In genomic region chr4:95528388-95528787, GRCh38 we compare ENCODE assay signal across 21 cellular contexts. TPM values are rescaled to one million over a fixed set of nuclear protein-coding genes. Genes with fewer than 3 reads are reported as not detected.
DNase-seq lines count a peak whose midpoint lies in the region; ATAC-seq and TF ChIP-seq lines count a peak whose summit lies in the region.
"Had no signal": no experiment of that assay in that cellular context is flagged by ENCODE, and none has a peak within 500 bp of the region (broad histone marks: within the 10 kb centered on the region; RNA-seq: fewer than 3 reads in every experiment).

No MANE protein-coding gene starts in this region.

- H2BK15ac ChIP-seq in IMR-90 (ENCODE audit: low read depth, low read length) = no peak overlapping the region

- H4K5ac ChIP-seq in IMR-90 (ENCODE audit: low read depth, low read length) = no peak overlapping the region

- no peaks in the 10 kb centered on the region for H3K79me1 ChIP-seq in IMR-90 (ENCODE audit: low read depth in 1 of 2, low read length in 2 of 2)
- H3K79me1 ChIP-seq in trophoblast cell (ENCODE audit: low read length) = peaks cover 9% of the 10 kb centered on the region

- H3K4me3 ChIP-seq in IMR-90 (ENCODE audit: insufficient read depth, low read depth, low read length) = no peak overlapping the region
- H3K4me3 ChIP-seq in heart left ventricle = no peak overlapping the region
- no peak overlapping the region for H3K4me3 ChIP-seq in trophoblast cell (ENCODE audit: low read depth, low read length)
- H3K4me3 ChIP-seq: HAP-1, K562, psoas muscle had no signal

- no peak overlapping the region for H2AK5ac ChIP-seq in IMR-90 (ENCODE audit: low read depth, low read length)
- H2AK5ac ChIP-seq in trophoblast cell (ENCODE audit: low read length) = no peak overlapping the region

- H3K9me1 ChIP-seq in IMR-90 (ENCODE audit: insufficient read depth, low read length) = no peaks in the 10 kb centered on the region

- H4K8ac ChIP-seq in IMR-90 (ENCODE audit: low read depth in 2 of 2, low read length in 2 of 2) (no peak overlapping the region), trophoblast cell (ENCODE audit: low read depth, low read length) (no peak overlapping the region)

- no peak overlapping the region for H3K23ac ChIP-seq in IMR-90 (ENCODE audit: low read depth, low read length)
- no peak overlapping the region for H3K23ac ChIP-seq in trophoblast cell (ENCODE audit: low read length)

- H3K27ac ChIP-seq in IMR-90 (ENCODE audit: insufficient read depth, low read length) = no peak overlapping the region
- H3K27ac ChIP-seq in heart left ventricle = no peak overlapping the region
- H3K27ac ChIP-seq in trophoblast cell (ENCODE audit: low read depth, low read length) = peak overlapping the region; percentile 77
- H3K27ac ChIP-seq: C4-2B, psoas muscle had no signal

- H3K27me3 ChIP-seq in IMR-90 (ENCODE audit: control insufficient read depth, insufficient read depth, low read length) (no peaks in the 10 kb centered on the region), heart left ventricle (no peaks in the 10 kb centered on the region), trophoblast cell (ENCODE audit: insufficient read depth, low read length) (no peaks in the 10 kb centered on the region)

- H4K20me1 ChIP-seq in IMR-90 (ENCODE audit: insufficient read depth, low read length) = no peaks in the 10 kb centered on the region

- ATAC-seq in IMR-90 (ENCODE audit: low read depth) = peak; percentile 44; the same call in 1 of the 2 replicates
- peak; percentile 51 to 78 (median 65) for ATAC-seq in heart left ventricle
- ATAC-seq: K562; left colon; Panc1; psoas muscle; stimulated activated memory B cell treated with anti-CD40 and anti-IgM and Interleukin-4, amounts not matched to agents 10 μg/mL and 1 μg/mL and 100 μg/mL, for 72 hours had no signal

- H3K36me3 ChIP-seq in IMR-90 (ENCODE audit: control insufficient read depth, insufficient read depth, low read length) = no peaks in the 10 kb centered on the region
- no peaks in the 10 kb centered on the region for H3K36me3 ChIP-seq in heart left ventricle
- peaks cover 0 to 2% of the 10 kb centered on the region in 2 experiments for H3K36me3 ChIP-seq in trophoblast cell (ENCODE audit: control insufficient read depth in 1 of 2, insufficient read depth in 2 of 2, low read length in 2 of 2)
- H3K36me3 ChIP-seq: HAP-1 had no signal

- POLR2A ChIA-PET in IMR-90 (lab: Charles Lee; ENCODE audit: unreplicated experiment) = no interaction called here

- H2BK20ac ChIP-seq in IMR-90 (ENCODE audit: low read depth, low read length) = no peak overlapping the region

- no peaks in the 10 kb centered on the region for H3K79me2 ChIP-seq in trophoblast cell (ENCODE audit: control insufficient read depth, insufficient read depth, low read length, poor library complexity)

- H4K12ac ChIP-seq in trophoblast cell (ENCODE audit: low read depth, low read length) = no peak overlapping the region

- H2BK120ac ChIP-seq in IMR-90 (ENCODE audit: low read depth, low read length) (no peak overlapping the region), trophoblast cell (ENCODE audit: insufficient read depth, low read length, poor library complexity) (peak overlapping the region; percentile 38)

- no peak overlapping the region for H4K91ac ChIP-seq in IMR-90 (ENCODE audit: insufficient read depth, low read depth, low read length)
- no peak overlapping the region for H4K91ac ChIP-seq in trophoblast cell (ENCODE audit: low read depth, low read length)

- intact Hi-C loops in IMR-90 (cut with micrococcal nuclease) = no loop called here
- intact Hi-C loops in heart left ventricle (cut with DNase I) = no loop called here

- no CpG with 5 or more reads among the region's 3 CpGs for WGBS in IMR-90 (ENCODE audit: extremely low coverage in 2 of 2, insufficient read length in 1 of 2), 2 experiments
- 57 to 67% (median 63%) methylated on average over 3 of the region's 3 CpGs for WGBS in heart left ventricle, 4 donors
- no CpG with 5 or more reads among the region's 3 CpGs for WGBS in trophoblast cell (ENCODE audit: extremely low coverage, insufficient coverage, insufficient read length)

- H3K4ac ChIP-seq in IMR-90 (ENCODE audit: low read depth, low read length) (no peak overlapping the region), trophoblast cell (ENCODE audit: low read depth, low read length) (no peak overlapping the region)

- no peak overlapping the region for H3K56ac ChIP-seq in IMR-90 (ENCODE audit: extremely low read depth, insufficient read depth, low read length)

- dilution Hi-C loops in IMR-90 (cut with HindIII; ENCODE audit: low sequenced_read_pairs, unreplicated experiment) = no loop called here

- H3K4me2 ChIP-seq in IMR-90 (ENCODE audit: low read depth, low read length) (no peak overlapping the region), trophoblast cell (ENCODE audit: low read length) (no peak overlapping the region)

- H3K9me3 ChIP-seq in IMR-90 (ENCODE audit: control insufficient read depth, insufficient read depth, low read length) = no peaks in the 10 kb centered on the region
- H3K9me3 ChIP-seq in heart left ventricle = no peaks in the 10 kb centered on the region
- H3K9me3 ChIP-seq in trophoblast cell (ENCODE audit: insufficient read depth, low read depth, low read length) = no peaks in the 10 kb centered on the region
- H3K9me3 ChIP-seq: HAP-1, psoas muscle had no signal

- CTCF ChIA-PET in IMR-90 (lab: Yijun Ruan, JAX) = no interaction called here

- no peak for TF ChIP-seq RAD21 in IMR-90 (IDR thresholded peaks at IDR 0.05; ENCODE audit: low read length)

- H2BK5ac ChIP-seq in IMR-90 (ENCODE audit: low read depth, low read length, poor library complexity, severe bottlenecking) (no peak overlapping the region), trophoblast cell (ENCODE audit: low read depth, low read length, poor library complexity) (peak overlapping the region; percentile 46)

- no TSS peak for BruUV-seq in IMR-90 (replicated peaks; lab: Mats Ljungman, UMichigan)

- H3K9ac ChIP-seq in IMR-90 (ENCODE audit: low read depth, low read length) = no peak overlapping the region
- no peak overlapping the region for H3K9ac ChIP-seq in trophoblast cell (ENCODE audit: low read length)

- H2BK12ac ChIP-seq in trophoblast cell (ENCODE audit: low read length) = peak overlapping the region; percentile 54

- H2AK9ac ChIP-seq in IMR-90 (replicated peaks; ENCODE audit: low read depth, low read length, poor library complexity) = no peak overlapping the region

- no peaks in the 10 kb centered on the region for H3K4me1 ChIP-seq in IMR-90 (ENCODE audit: control insufficient read depth, insufficient read depth, low read length)
- peaks cover 0 to 13% (median 0%) of the 10 kb centered on the region in 12 donors for H3K4me1 ChIP-seq in heart left ventricle
- H3K4me1 ChIP-seq in trophoblast cell (ENCODE audit: control insufficient read depth in 1 of 2, insufficient read depth in 2 of 2, low read length in 2 of 2) = peaks cover 6 to 12% of the 10 kb centered on the region in 2 experiments
- H3K4me1 ChIP-seq: HAP-1, psoas muscle had no signal

- TF ChIP-seq CTCF in IMR-90 (conservative IDR thresholded peaks at IDR 0.05; ENCODE audit: low read depth, low read length) (no peak), heart left ventricle (IDR thresholded peaks at IDR 0.05) (no peak), GM20000 (IDR thresholded peaks at IDR 0.05; ENCODE audit: extremely low read depth, missing control alignments) (no peak)

- H2AFZ ChIP-seq in IMR-90 (replicated peaks; ENCODE audit: low read length, poor library complexity) (no peak overlapping the region), trophoblast cell (ENCODE audit: insufficient read depth, low read length, poor library complexity) (no peak overlapping the region)

- H3K18ac ChIP-seq in IMR-90 (ENCODE audit: low read depth, low read length) = no peak overlapping the region
- no peak overlapping the region for H3K18ac ChIP-seq in trophoblast cell (ENCODE audit: low read length)

- H3K14ac ChIP-seq in IMR-90 (replicated peaks; ENCODE audit: low read depth, low read length) (no peak overlapping the region), trophoblast cell (ENCODE audit: low read length) (no peak overlapping the region)

- no peak for TF ChIP-seq POLR2A in IMR-90 (IDR thresholded peaks at IDR 0.05; ENCODE audit: low read depth, low read length)
- no peak for TF ChIP-seq POLR2A in heart left ventricle (IDR thresholded peaks at IDR 0.05)

- in situ Hi-C loops in IMR-90 (cut with MboI; ENCODE audit: low sequenced_read_pairs) (no loop called here), SK-MEL-5 (cut with HindIII; ENCODE audit: low pct_unique_long_range_greater_than_20kb, low sequenced_read_pairs) (no loop called here)

- no peak for DNase-seq in IMR-90
- peak; percentile 51 for DNase-seq in SK-MEL-5 (ENCODE audit: low read depth, low spot score)
- no peak for DNase-seq in heart left ventricle
- no peak for DNase-seq in trophoblast cell
- DNase-seq in T-helper 9 cell = no peak
- no peak for DNase-seq in pons (ENCODE audit: low spot score)
- DNase-seq in NCI-H146 (lab: John Stamatoyannopoulos, UW) = no peak
- DNase-seq in GM20000 (ENCODE audit: low spot score) = no peak
- DNase-seq: activated CD4-positive, alpha-beta T cell treated with anti-CD3 and anti-CD28 coated beads, Interleukin-2, amount 50 U/mL, for 48 hours; activated CD4-positive, CD25-positive, alpha-beta regulatory T cell; activated CD8-positive, alpha-beta memory T cell treated with anti-CD3 and anti-CD28 coated beads, Interleukin-2, amount 50 U/mL, for 48 hours; activated naive CD8-positive, alpha-beta T cell treated with anti-CD3 and anti-CD28 coated beads for 36 hours; left colon; NCI-H1694 treated with DMSO at 0.1 percent for 48 hours; psoas muscle; small intestine had no signal

TF ChIP-seq in IMR-90, 13 proteins besides CTCF, POLR2A, EP300 and RAD21:
- TF ChIP-seq NFE2L2 (IDR thresholded peaks at IDR 0.05; ENCODE audit: low read depth, low read length) = no peak
- peak; percentile 67; the same call in 1 of the 2 replicates for TF ChIP-seq RFX5 (IDR thresholded peaks at IDR 0.05; ENCODE audit: low read depth, low read length)
TF ChIP-seq in IMR-90: peak in this region for 1.

RNA-seq across cellular contexts. Expression of gene UNC5C, which starts 20.4 kb away (rescaled TPM):
- total RNA-seq in IMR-90 (2012; rRNA removed) = under 0.01 TPM in 1 of 2 replicates, not detected in the other
- under 0.01 TPM in 1 of 2 replicates, not detected in the other for polyA plus RNA-seq in IMR-90 (2012; rRNA removed)
- not detected in 2 replicates for polyA plus RNA-seq in IMR-90 (2012; cell fraction: cytosol; rRNA removed)
- not detected in 2 replicates for polyA plus RNA-seq in IMR-90 (2012; cell fraction: nucleus; rRNA removed; ENCODE audit: low replicate concordance)
- total RNA-seq in SK-MEL-5 (2014; rRNA removed; shearing (Covaris generic)) = 0.43 and 0.50 TPM in 2 replicates
- polyA plus RNA-seq in SK-MEL-5 (2015; cell fraction: cytosol; rRNA removed) = 2.0 and 2.3 TPM in 2 replicates
- 1.0 and 1.5 TPM in 2 replicates for polyA plus RNA-seq in SK-MEL-5 (2015; cell fraction: nucleus; rRNA removed)
- 1 to 10 TPM; 1.3 to 2.8 (median 1.8) TPM for total RNA-seq in heart left ventricle
- under 1 TPM; 0.23 to 0.69 TPM for polyA plus RNA-seq in heart left ventricle
- polyA plus RNA-seq in trophoblast cell (2013) = 42.6 and 46.5 TPM in 2 replicates
- total RNA-seq: activated naive CD8-positive, alpha-beta T cell treated with anti-CD3 and anti-CD28 coated beads for 36 hours had no signal
